In the genomic region with DNA sequence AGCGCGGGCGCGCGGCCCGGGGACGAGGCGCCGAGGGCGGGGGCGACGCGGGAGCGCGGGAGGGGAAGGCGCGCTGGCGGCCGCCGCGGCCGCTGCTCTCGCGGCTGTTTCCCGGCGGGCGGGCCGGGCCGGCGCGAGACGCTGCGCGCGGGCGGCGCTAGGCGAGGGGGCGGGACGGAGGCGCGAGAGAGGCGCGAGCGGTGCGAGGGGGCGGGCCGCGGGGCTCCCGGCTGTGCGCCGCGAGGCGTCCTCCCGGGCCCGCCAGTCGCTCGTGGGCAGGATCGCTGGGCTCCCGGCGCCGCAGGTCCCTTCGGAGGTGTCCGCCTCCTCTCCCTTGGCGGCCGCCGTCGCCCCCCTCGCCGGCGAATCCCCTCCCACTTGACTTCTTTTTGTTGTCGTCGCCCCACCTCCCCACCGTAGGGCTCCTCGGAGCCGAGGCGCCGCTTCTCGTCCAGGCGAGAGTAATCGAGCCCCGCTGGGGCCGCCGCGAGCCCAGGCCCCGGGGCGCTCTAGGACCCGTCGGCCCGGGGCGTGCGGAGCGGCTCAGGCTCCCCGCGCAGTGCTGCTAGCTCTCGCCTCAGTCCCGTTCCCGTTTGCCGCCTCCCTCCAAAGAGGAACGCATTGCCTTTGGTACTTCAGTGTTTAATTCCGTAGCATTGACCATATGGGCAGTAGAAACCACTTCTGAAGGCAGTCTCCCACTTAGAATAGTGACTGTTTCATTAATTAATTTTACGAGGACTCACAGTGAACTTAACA, we compare ENCODE assay signal across 8 cellular contexts. TPM values are rescaled to one million over a fixed set of nuclear protein-coding genes. Genes with fewer than 3 reads are reported as not detected.
A peak's percentile ranks its signal among the peaks of the same experiment; 100 is the strongest.
DNase-seq lines count a peak whose midpoint lies in the region; TF ChIP-seq lines count a peak whose summit lies in the region.

Gene RANBP9 (minus strand): TSS at position 110 of the 759 bp plus-strand sequence. CDS start 330 bp downstream, outside the sequence.

- H3K4me2 ChIP-seq in neural cell (ENCODE audit: low read length): peak within 1 kb of the TSS; percentile 41

- peak; percentile 72 for TF ChIP-seq EP300 in neural cell (conservative IDR thresholded peaks at IDR 0.05; ENCODE audit: poor library complexity, severe bottlenecking)
- no peak for TF ChIP-seq EP300 in stomach (IDR thresholded peaks at IDR 0.05)

- peaks cover 39% of the 10 kb centered on the region for H3K79me2 ChIP-seq in neural cell (replicated peaks; ENCODE audit: insufficient read depth, low read length)

- no peaks in the 10 kb centered on the region for H3F3A ChIP-seq in neural cell (ENCODE audit: insufficient read depth, low read length, poor library complexity, severe bottlenecking)

- DNase-seq in ELF-1 (ENCODE audit: low read depth, low spot score) (peak; percentile 93), H4 (ENCODE audit: low spot score) (peak; percentile 77), LoVo (ENCODE audit: low spot score) (peak; percentile 86), fibroblast of the conjunctiva (ENCODE audit: low read depth) (peak; percentile 85), stomach (peak; percentile 89)
- peak; percentile 95 for DNase-seq in activated effector memory CD4-positive, alpha-beta T cell treated with anti-CD3 and anti-CD28 coated beads, Interleukin-2, amount 50 U/mL, for 16 hours

- peaks cover 4% of the 10 kb centered on the region for H4K20me1 ChIP-seq in neural cell (ENCODE audit: insufficient read depth)

- H3K9me3 ChIP-seq in neural cell (ENCODE audit: low read length): no peaks in the 10 kb centered on the region
- no peaks in the 10 kb centered on the region for H3K9me3 ChIP-seq in stomach

- no peaks in the 10 kb centered on the region for H3K36me3 ChIP-seq in neural cell (ENCODE audit: insufficient read depth, low read length)
- no peaks in the 10 kb centered on the region for H3K36me3 ChIP-seq in stomach

- H3K27me3 ChIP-seq in neural cell (ENCODE audit: insufficient read depth, low read depth, low read length) (no peaks in the 10 kb centered on the region), stomach (no peaks in the 10 kb centered on the region)

- H3K9me2 ChIP-seq in neural cell (ENCODE audit: insufficient read depth, low read length): no peaks in the 10 kb centered on the region

- 0 to 1% (median 0%) methylated on average over 42 to 97 of the region's 102 CpGs for WGBS in stomach, 5 donors

- TF ChIP-seq CTCF in neural cell (IDR thresholded peaks at IDR 0.05; ENCODE audit: poor library complexity, severe bottlenecking) (peak; percentile 1), stomach (IDR thresholded peaks at IDR 0.05) (no peak)

- H3K4me1 ChIP-seq in stomach: peaks cover 20 to 47% (median 27%) of the 10 kb centered on the region in 4 donors

- peak within 1 kb of the TSS; percentile 93 for H3K4me3 ChIP-seq in neural cell (ENCODE audit: low read length)
- peak within 1 kb of the TSS; percentile 87 to 93 (median 90) for H3K4me3 ChIP-seq in stomach

- H2AFZ ChIP-seq in neural cell (ENCODE audit: low read depth, low read length): peak within 1 kb of the TSS; percentile 82

- peak within 1 kb of the TSS; percentile 85 for H3K9ac ChIP-seq in neural cell (ENCODE audit: low read length)

- intact Hi-C loops in stomach (cut with DNase I; ENCODE audit: low total_unique reads): no loop called here

- TF ChIP-seq RAD21 in neural cell (conservative IDR thresholded peaks at IDR 0.05): peak; percentile 41

- peak; percentile 75 for TF ChIP-seq POLR2A in Raji (IDR thresholded peaks at IDR 0.05; ENCODE audit: insufficient read depth, low read depth, low read length)
- TF ChIP-seq POLR2A in stomach (IDR thresholded peaks at IDR 0.05): peak in 1 of 4 donors; percentile 14

- peak within 1 kb of the TSS; percentile 83 for H3K27ac ChIP-seq in neural cell (ENCODE audit: low read length)
- H3K27ac ChIP-seq in stomach: peak within 1 kb of the TSS; percentile 93 to 98 (median 97)

TF ChIP-seq in neural cell, 6 proteins besides CTCF, POLR2A, EP300 and RAD21:
- no peak for TF ChIP-seq TAF1 (IDR thresholded peaks at IDR 0.05; ENCODE audit: low read depth)
- no peak for TF ChIP-seq EZH2 (IDR thresholded peaks at IDR 0.05; ENCODE audit: borderline replicate concordance, insufficient read depth, low read length, poor library complexity, severe bottlenecking)
- peak; percentile 69 for TF ChIP-seq MXI1 (conservative IDR thresholded peaks at IDR 0.05; ENCODE audit: poor library complexity, severe bottlenecking)
- TF ChIP-seq SMC3 (conservative IDR thresholded peaks at IDR 0.05; ENCODE audit: poor library complexity): peak; percentile 43
- TF ChIP-seq POLR2AphosphoS5 (IDR thresholded peaks at IDR 0.05): peak; percentile 70
- TF ChIP-seq, protein P1, sequence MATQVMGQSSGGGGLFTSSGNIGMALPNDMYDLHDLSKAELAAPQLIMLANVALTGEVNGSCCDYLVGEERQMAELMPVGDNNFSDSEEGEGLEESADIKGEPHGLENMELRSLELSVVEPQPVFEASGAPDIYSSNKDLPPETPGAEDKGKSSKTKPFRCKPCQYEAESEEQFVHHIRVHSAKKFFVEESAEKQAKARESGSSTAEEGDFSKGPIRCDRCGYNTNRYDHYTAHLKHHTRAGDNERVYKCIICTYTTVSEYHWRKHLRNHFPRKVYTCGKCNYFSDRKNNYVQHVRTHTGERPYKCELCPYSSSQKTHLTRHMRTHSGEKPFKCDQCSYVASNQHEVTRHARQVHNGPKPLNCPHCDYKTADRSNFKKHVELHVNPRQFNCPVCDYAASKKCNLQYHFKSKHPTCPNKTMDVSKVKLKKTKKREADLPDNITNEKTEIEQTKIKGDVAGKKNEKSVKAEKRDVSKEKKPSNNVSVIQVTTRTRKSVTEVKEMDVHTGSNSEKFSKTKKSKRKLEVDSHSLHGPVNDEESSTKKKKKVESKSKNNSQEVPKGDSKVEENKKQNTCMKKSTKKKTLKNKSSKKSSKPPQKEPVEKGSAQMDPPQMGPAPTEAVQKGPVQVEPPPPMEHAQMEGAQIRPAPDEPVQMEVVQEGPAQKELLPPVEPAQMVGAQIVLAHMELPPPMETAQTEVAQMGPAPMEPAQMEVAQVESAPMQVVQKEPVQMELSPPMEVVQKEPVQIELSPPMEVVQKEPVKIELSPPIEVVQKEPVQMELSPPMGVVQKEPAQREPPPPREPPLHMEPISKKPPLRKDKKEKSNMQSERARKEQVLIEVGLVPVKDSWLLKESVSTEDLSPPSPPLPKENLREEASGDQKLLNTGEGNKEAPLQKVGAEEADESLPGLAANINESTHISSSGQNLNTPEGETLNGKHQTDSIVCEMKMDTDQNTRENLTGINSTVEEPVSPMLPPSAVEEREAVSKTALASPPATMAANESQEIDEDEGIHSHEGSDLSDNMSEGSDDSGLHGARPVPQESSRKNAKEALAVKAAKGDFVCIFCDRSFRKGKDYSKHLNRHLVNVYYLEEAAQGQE (IDR thresholded peaks at IDR 0.05; ENCODE audit: borderline replicate concordance): peak; percentile 60

RNA-seq across cellular contexts. Expression of gene RANBP9, which starts in this region (rescaled TPM):
- total RNA-seq in H4 (2014; rRNA removed; shearing (Covaris generic)): 15.7 and 18.7 TPM in 2 replicates
- 51.7 and 52.2 TPM in 2 replicates for polyA plus RNA-seq in neural cell
- 83.8 and 98.9 TPM in 2 replicates for polyA minus RNA-seq in neural cell
- 10 to 100 TPM; 17.4 to 51.4 (median 21.0) TPM for total RNA-seq in stomach
- polyA plus RNA-seq in stomach: 10 to 100 TPM; 13.1 to 21.8 (median 18.6) TPM

Comparison
In these comparisons a context has a peak if more than half of its experiments do, and no peak if none do; other contexts are left out.
1. Peak in every context shown above with its lines: DNase-seq, H3K4me3 ChIP-seq and H3K27ac ChIP-seq.